Comparison of ENCODE assay signal across 8 cellular contexts in genomic region chr5:88833371-88834107, GRCh38. TPM values are rescaled to one million over a fixed set of nuclear protein-coding genes. Genes with fewer than 3 reads are reported as not detected.
A peak's percentile ranks its signal among the peaks of the same experiment; 100 is the strongest.
DNase-seq lines count a peak whose midpoint lies in the region; ATAC-seq and TF ChIP-seq lines count a peak whose summit lies in the region.

No MANE protein-coding gene starts in this region.

- POLR2A ChIA-PET in PC-9 (lab: Charles Lee; ENCODE audit: unreplicated experiment): no interaction called here

- H4K20me1 ChIP-seq in PC-9 (ENCODE audit: insufficient read depth) (no peaks in the 10 kb centered on the region), mammary epithelial cell (ENCODE audit: insufficient read depth, low read length) (no peaks in the 10 kb centered on the region)

- H3K36me3 ChIP-seq in PC-9 (ENCODE audit: low read depth) (no peaks in the 10 kb centered on the region), ovary (no peaks in the 10 kb centered on the region), mammary epithelial cell (ENCODE audit: insufficient read depth, low read length) (no peaks in the 10 kb centered on the region)

- dilution Hi-C loops in mammary epithelial cell (cut with HindIII; ENCODE audit: low sequenced_read_pairs): no loop called here

- 5 to 8% (median 7%) methylated on average over 6 of the region's 6 CpGs for WGBS in ovary, 3 donors
- WGBS in mammary epithelial cell (ENCODE audit: low coverage, missing lambda C conversion rate): 56% methylated on average over 6 of the region's 6 CpGs

- no peaks in the 10 kb centered on the region for H3K4me1 ChIP-seq in PC-9 (replicated peaks; ENCODE audit: insufficient read depth)
- peaks cover 13% of the 10 kb centered on the region for H3K4me1 ChIP-seq in ovary (ENCODE audit: insufficient read depth)
- no peaks in the 10 kb centered on the region for H3K4me1 ChIP-seq in mammary epithelial cell (ENCODE audit: insufficient read depth, low read length)

- no peak overlapping the region for H3K27ac ChIP-seq in PC-9
- H3K27ac ChIP-seq in ovary: peak overlapping the region in 1 of 2 donors; percentile 41
- H3K27ac ChIP-seq in mammary epithelial cell (ENCODE audit: insufficient read depth, low read depth, low read length): no peak overlapping the region

- CTCF ChIA-PET in PC-9 (lab: Charles Lee) (no interaction called here), mammary epithelial cell (lab: Charles Lee; ENCODE audit: low non-redundant PET) (no interaction called here)

- ATAC-seq in GM21786 (IDR thresholded peaks at IDR 0.05; ENCODE audit: unreplicated experiment): peak; percentile 40

- 0 out of 2 replicates have a peak overlapping the region, but pooled peaks have one; percentile 13 for H2AFZ ChIP-seq in PC-9
- no peak overlapping the region for H2AFZ ChIP-seq in mammary epithelial cell (ENCODE audit: low read depth, low read length)

- DNase-seq in EH (ENCODE audit: low read depth): peak; percentile 30
- DNase-seq in PC-9: no peak
- DNase-seq in dedifferentiated amniotic fluid mesenchymal stem cell (ENCODE audit: extremely low spot score): peak; percentile 71
- DNase-seq in ovary: peak; percentile 47 to 66 (median 54)
- DNase-seq in epidermal melanocyte (ENCODE audit: insufficient read length, low spot score): no peak
- DNase-seq in AML-193 (lab: John Stamatoyannopoulos, UW): no peak
- no peak for DNase-seq in mammary epithelial cell

- no peaks in the 10 kb centered on the region for H3K9me2 ChIP-seq in PC-9 (ENCODE audit: insufficient read depth)

- no peaks in the 10 kb centered on the region for H3F3A ChIP-seq in PC-9 (ENCODE audit: insufficient read depth, low read depth)

- H3K4me3 ChIP-seq in PC-9 (no peak overlapping the region), ovary (no peak overlapping the region), mammary epithelial cell (replicated peaks in 1 of 3; ENCODE audit: insufficient read depth in 1 of 3, low read depth in 2 of 3, low read length in 3 of 3) (no peak overlapping the region)

- TF ChIP-seq POLR2A in ovary (IDR thresholded peaks at IDR 0.05): no peak

- H3K9me3 ChIP-seq in PC-9 (ENCODE audit: insufficient read depth, low read depth): no peaks in the 10 kb centered on the region
- no peaks in the 10 kb centered on the region for H3K9me3 ChIP-seq in ovary
- no peaks in the 10 kb centered on the region for H3K9me3 ChIP-seq in mammary epithelial cell (replicated peaks; ENCODE audit: insufficient read depth, low read length)

- TF ChIP-seq CTCF in PC-9 (conservative IDR thresholded peaks at IDR 0.05) (no peak), ovary (IDR thresholded peaks at IDR 0.05) (no peak), mammary epithelial cell (conservative IDR thresholded peaks at IDR 0.05 in 1 of 2, IDR thresholded peaks at IDR 0.05 in 1 of 2; ENCODE audit: extremely low read depth in 1 of 2, insufficient read depth in 1 of 2, low read depth in 1 of 2, low read length in 2 of 2) (no peak)

- in situ Hi-C loops in mammary epithelial cell (cut with MboI; ENCODE audit: low sequenced_read_pairs in 2 of 2): no loop called here

- H3K27me3 ChIP-seq in PC-9 (ENCODE audit: insufficient read depth, low read depth) (no peaks in the 10 kb centered on the region), ovary (no peaks in the 10 kb centered on the region), mammary epithelial cell (ENCODE audit: insufficient read depth, low read length) (no peaks in the 10 kb centered on the region)

- no peak overlapping the region for H3K9ac ChIP-seq in mammary epithelial cell (ENCODE audit: insufficient read depth, low read length)

- H3K79me2 ChIP-seq in PC-9 (ENCODE audit: low read depth): no peaks in the 10 kb centered on the region
- no peaks in the 10 kb centered on the region for H3K79me2 ChIP-seq in mammary epithelial cell (ENCODE audit: insufficient read depth, low read length)

- BruUV-seq in PC-9 (replicated peaks; lab: Mats Ljungman, UMichigan): no TSS peak
- no TSS peak for BruUV-seq in mammary epithelial cell (replicated peaks; lab: Mats Ljungman, UMichigan)

- TF ChIP-seq EP300 in ovary (IDR thresholded peaks at IDR 0.05): no peak

- intact Hi-C loops in PC-9 (cut with micrococcal nuclease; ENCODE audit: unreplicated experiment): no loop called here
- intact Hi-C loops in ovary (cut with DNase I): loop anchor here in 3 of 4 donors (5.0 to 10.0 kb wide), 3 partner anchors 49 to 691 kb away; partner anchors contain the start of gene MEF2C (in 3 of the 3)
- intact Hi-C loops in mammary epithelial cell (cut with micrococcal nuclease): no loop called here

- H3K4me2 ChIP-seq in PC-9 (no peak overlapping the region), mammary epithelial cell (ENCODE audit: insufficient read depth, low read depth, low read length) (no peak overlapping the region)

RNA-seq across cellular contexts. Expression of gene MEF2C, which starts 49.4 kb away (rescaled TPM):
- total RNA-seq in PC-9 (2021) (1.6 and 2.5 TPM in 2 replicates), ovary (10 to 100 TPM; 27.2 to 91.4 (median 77.5) TPM), mammary epithelial cell (1 to 10 TPM in 1 of 2 donors, not detected in 1; 1.3 TPM)
- polyA plus RNA-seq in ovary (10 to 100 TPM; 27.4 to 73.8 TPM), mammary epithelial cell (not detected)
- polyA minus RNA-seq in mammary epithelial cell: not detected

Comparison
In these comparisons a context has a peak if more than half of its experiments do, and no peak if none do; other contexts are left out.
1. DNase-seq: peak in EH (single experiment), dedifferentiated amniotic fluid mesenchymal stem cell (single experiment) and ovary (5 of 5); none in PC-9 (0 of 2), epidermal melanocyte (single experiment), AML-193 (0 of 2) and mammary epithelial cell (single experiment).
2. intact Hi-C loops: an anchor here in ovary (5.0 to 10.0 kb wide); none called in PC-9 and mammary epithelial cell.